In genomic region chr6:10156875-10157274, GRCh38 we compare ENCODE assay signal across 8 cellular contexts.
"Had no signal": no experiment of that assay in that cellular context is flagged by ENCODE, and none has a peak within 500 bp of the region (broad histone marks: within the 10 kb centered on the region; RNA-seq: fewer than 3 reads in every experiment).

No MANE protein-coding gene starts in this region.

- FAIRE-seq: G401.6, GM12878, GM12891, GM12892, GM18507, GM19239 had no signal

- ATAC-seq: GM12878 had no signal

- DNase-seq: GDM1, GF-D8 had no signal

- H3K4me3 ChIP-seq: GM12878 had no signal
